Comparison of ENCODE assay signal across 10 cellular contexts in genomic region chr3:147392083-147392916, GRCh38.
A peak's percentile ranks its signal among the peaks of the same experiment; 100 is the strongest.
DNase-seq lines count a peak whose midpoint lies in the region; TF ChIP-seq lines count a peak whose summit lies in the region.
"Had no signal": no experiment of that assay in that cellular context is flagged by ENCODE, and none has a peak within 500 bp of the region (broad histone marks: within the 10 kb centered on the region; RNA-seq: fewer than 3 reads in every experiment).

No MANE protein-coding gene starts in this region.

- in situ Hi-C loops in brain microvascular endothelial cell (cut with HindIII; ENCODE audit: low pct_ligation_motif_present, low sequenced_read_pairs), result loop anchor here (25.0 kb wide), 1 partner anchor 220 kb away; no protein-coding TSS in a partner anchor

- no peaks in the 10 kb centered on the region for H3K36me3 ChIP-seq in brain microvascular endothelial cell (replicated peaks)
- H3K36me3 ChIP-seq: HAP-1 had no signal

- peak; percentile 58 for TF ChIP-seq CTCF in brain microvascular endothelial cell (IDR thresholded peaks at IDR 0.05; ENCODE audit: low read depth, low read length, missing control alignments)

- peak overlapping the region; percentile 65 for H3K4me3 ChIP-seq in brain microvascular endothelial cell (ENCODE audit: low read depth, low read length)
- H3K4me3 ChIP-seq: HAP-1 had no signal

- H3K27me3 ChIP-seq in brain microvascular endothelial cell (replicated peaks) (no peaks in the 10 kb centered on the region), layer of hippocampus (ENCODE audit: control insufficient read depth, insufficient read depth, low read length) (peaks cover 12% of the 10 kb centered on the region)

- DNase-seq in NCI-H1092 treated with DMSO at 0.1 percent for 48 hours (lab: John Stamatoyannopoulos, UW) (peak; percentile 12), NCI-H1092 (lab: John Stamatoyannopoulos, UW) (no peak), brain microvascular endothelial cell (peak; percentile 73), substantia nigra (lab: John Stamatoyannopoulos, UW) (peak in 29 of 49 donors; percentile 12 to 86 (median 42)), NCI-H526 (lab: John Stamatoyannopoulos, UW) (no peak), SKM-1 treated with dmso at 0.1 percent for 144 hours (lab: John Stamatoyannopoulos, UW; ENCODE audit: unreplicated experiment) (no peak)
- no peak for DNase-seq in NK-92 treated with Interleukin-12 subunit alpha and Interleukin-12 subunit beta, amount 100 ng/mL, for 24 hours (lab: John Stamatoyannopoulos, UW)

- H3K27ac ChIP-seq in brain microvascular endothelial cell, result peak overlapping the region; percentile 58
- H3K27ac ChIP-seq in layer of hippocampus (ENCODE audit: low read depth, low read length), result peak overlapping the region; percentile 93
- peak overlapping the region; percentile 76 for H3K27ac ChIP-seq in substantia nigra (ENCODE audit: low read depth, low read length, poor library complexity, severe bottlenecking)
- H3K27ac ChIP-seq: 22Rv1 had no signal

Comparison
In these comparisons a context has a peak if more than half of its experiments do, and no peak if none do; other contexts are left out.
1. DNase-seq: peak in NCI-H1092 treated with DMSO at 0.1 percent for 48 hours (single experiment), brain microvascular endothelial cell (single experiment) and substantia nigra (29 of 49); none in NCI-H1092 (single experiment), NK-92 treated with Interleukin-12 subunit alpha and Interleukin-12 subunit beta, amount 100 ng/mL, for 24 hours (single experiment), NCI-H526 (0 of 2) and SKM-1 treated with dmso at 0.1 percent for 144 hours (single experiment).
2. Peak in every context shown above with its lines, with median percentiles within 50 percentile points of each other: H3K27ac ChIP-seq.